20 cellular contexts compared by ENCODE assay signal in genomic region chr6:5840742-5841141, GRCh38.
"Had no signal": no experiment of that assay in that cellular context is flagged by ENCODE, and none has a peak within 500 bp of the region (broad histone marks: within the 10 kb centered on the region; RNA-seq: fewer than 3 reads in every experiment).

No MANE protein-coding gene starts in this region.

- H3K27me3 ChIP-seq: brain microvascular endothelial cell, gastroesophageal sphincter, thyroid gland had no signal

- H3K27ac ChIP-seq: brain microvascular endothelial cell, coronary artery, gastroesophageal sphincter, heart right ventricle, left ventricle myocardium inferior, thyroid gland had no signal

- H3K4me1 Mint-ChIP-seq: activated CD4-positive, alpha-beta memory T cell treated with anti-CD3 and anti-CD28 coated beads, Interleukin-2, amount 10 ng/mL, durations not matched to agents 7 days and 5 days; activated naive CD8-positive, alpha-beta T cell treated with anti-CD3 and anti-CD28 coated beads, Interleukin-2, amount 50 U/mL, for 24 hours; central memory CD8-positive, alpha-beta T cell; immature natural killer cell; T-cell had no signal

- H3K4me3 ChIP-seq: coronary artery, gastroesophageal sphincter, heart right ventricle, left ventricle myocardium inferior, thyroid gland had no signal

- H3K27ac Mint-ChIP-seq: activated CD4-positive, alpha-beta memory T cell treated with anti-CD3 and anti-CD28 coated beads, Interleukin-2, amount 10 ng/mL, durations not matched to agents 7 days and 5 days; activated naive CD4-positive, alpha-beta T cell treated with anti-CD3 and anti-CD28 coated beads for 36 hours; activated naive CD8-positive, alpha-beta T cell treated with anti-CD3 and anti-CD28 coated beads, Interleukin-2, amount 50 U/mL, for 24 hours; memory B cell; natural killer cell; T-cell had no signal

- H3K36me3 ChIP-seq: brain microvascular endothelial cell, gastroesophageal sphincter, heart right ventricle, left ventricle myocardium inferior, thyroid gland had no signal

- DNase-seq: activated CD4-positive, alpha-beta memory T cell treated with anti-CD3 and anti-CD28 coated beads, Interleukin-2, amount 10 ng/mL, durations not matched to agents 7 days and 5 days; activated CD4-positive, alpha-beta T cell treated with anti-CD3 and anti-CD28 coated beads for 48 hours; activated CD4-positive, CD25-positive, alpha-beta regulatory T cell; activated naive CD4-positive, alpha-beta T cell treated with anti-CD3 and anti-CD28 coated beads for 36 hours; activated naive CD8-positive, alpha-beta T cell treated with anti-CD3 and anti-CD28 coated beads, Interleukin-2, amount 50 U/mL, for 24 hours; activated T-cell treated with anti-CD3 and anti-CD28 coated beads, Interleukin-2, amount 50 U/mL, for 4 hours; brain microvascular endothelial cell; heart right ventricle; immature natural killer cell; kidney glomerular epithelial cell; left ventricle myocardium inferior; natural killer cell; occipital lobe; stimulated activated naive CD4-positive, alpha-beta T cell; T-cell; thyroid gland had no signal

- H3K9me3 Mint-ChIP-seq: activated CD4-positive, alpha-beta memory T cell treated with anti-CD3 and anti-CD28 coated beads, Interleukin-2, amount 10 ng/mL, durations not matched to agents 7 days and 5 days; activated naive CD8-positive, alpha-beta T cell treated with anti-CD3 and anti-CD28 coated beads, Interleukin-2, amount 50 U/mL, for 24 hours; immature natural killer cell; natural killer cell had no signal

- H3K36me3 Mint-ChIP-seq: natural killer cell, T-cell had no signal

- H3K4me1 ChIP-seq: gastroesophageal sphincter, heart right ventricle, left ventricle myocardium inferior, thyroid gland had no signal

- ATAC-seq: activated naive CD8-positive, alpha-beta T cell treated with anti-CD3 and anti-CD28 coated beads, Interleukin-2, amount 50 U/mL, for 24 hours; activated T-cell treated with anti-CD3 and anti-CD28 coated beads, Interleukin-2, amount 50 U/mL, for 4 hours; gastroesophageal sphincter; heart right ventricle; natural killer cell; T-cell had no signal

- H3K9me3 ChIP-seq: thyroid gland had no signal

- H3K4me3 Mint-ChIP-seq: activated CD4-positive, alpha-beta memory T cell treated with anti-CD3 and anti-CD28 coated beads, Interleukin-2, amount 10 ng/mL, durations not matched to agents 7 days and 5 days; activated naive CD4-positive, alpha-beta T cell treated with anti-CD3 and anti-CD28 coated beads for 36 hours; activated naive CD8-positive, alpha-beta T cell treated with anti-CD3 and anti-CD28 coated beads, Interleukin-2, amount 50 U/mL, for 24 hours; activated T-cell treated with anti-CD3 and anti-CD28 coated beads, Interleukin-2, amount 50 U/mL, for 4 hours; central memory CD8-positive, alpha-beta T cell; immature natural killer cell; memory B cell; natural killer cell; T-cell had no signal
